9 cellular contexts compared by ENCODE assay signal in the genomic region with DNA sequence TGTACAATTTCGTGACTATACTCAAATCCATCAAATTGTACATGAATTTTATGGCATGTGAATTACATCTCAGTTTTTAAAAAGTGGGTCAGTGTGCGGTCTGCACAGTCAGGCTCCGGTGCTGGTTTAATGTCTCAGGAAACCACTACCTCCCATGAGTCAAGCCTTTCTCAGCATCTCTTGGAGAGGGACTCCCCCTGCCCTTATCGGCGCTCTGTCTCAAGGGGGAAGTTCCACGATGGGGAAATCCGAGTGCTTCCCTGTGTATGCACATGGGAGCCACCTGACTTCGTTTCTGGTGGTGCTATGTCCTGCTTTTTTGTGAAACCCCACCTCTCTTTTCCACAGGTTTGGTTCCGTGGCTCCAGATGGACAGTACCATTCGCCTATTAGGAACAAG.
A peak's percentile ranks its signal among the peaks of the same experiment; 100 is the strongest.
DNase-seq lines count a peak whose midpoint lies in the region; ATAC-seq lines count a peak whose summit lies in the region.
"Had no signal": no experiment of that assay in that cellular context is flagged by ENCODE, and none has a peak within 500 bp of the region (broad histone marks: within the 10 kb centered on the region; RNA-seq: fewer than 3 reads in every experiment).

No MANE protein-coding gene starts in this region.

- DNase-seq in NOMO-1 (lab: John Stamatoyannopoulos, UW; ENCODE audit: unreplicated experiment in 2 of 2) (peak; percentile 27 to 59), NCI-H510A treated with DMSO at 0.1 percent for 48 hours (lab: John Stamatoyannopoulos, UW) (no peak), hippocampal formation (lab: John Stamatoyannopoulos, UW) (no peak), GOT3 (lab: John Stamatoyannopoulos, UW) (no peak), 8988T (no peak)
- peak; percentile 61 for DNase-seq in activated gamma-delta T cell treated with anti-CD3 and anti-CD28 coated beads, Interleukin-2, amount 50 U/mL, for 16 hours (ENCODE audit: low read depth)
- DNase-seq in stimulated activated CD8-positive, alpha-beta memory T cell treated with anti-CD3 and anti-CD28 coated beads, Interleukin-4, amount 100 ng/mL, for 24 hours (ENCODE audit: low read depth) = peak; percentile 43
- DNase-seq: NCI-H1694 treated with DMSO at 0.1 percent for 48 hours had no signal

- peak; percentile 72 for ATAC-seq in GM21447 (IDR thresholded peaks at IDR 0.05; ENCODE audit: unreplicated experiment)

Comparison
In these comparisons a context has a peak if more than half of its experiments do, and no peak if none do; other contexts are left out.
1. DNase-seq: peak in NOMO-1 (2 of 2), activated gamma-delta T cell treated with anti-CD3 and anti-CD28 coated beads, Interleukin-2, amount 50 U/mL, for 16 hours (single experiment) and stimulated activated CD8-positive, alpha-beta memory T cell treated with anti-CD3 and anti-CD28 coated beads, Interleukin-4, amount 100 ng/mL, for 24 hours (single experiment); none in NCI-H510A treated with DMSO at 0.1 percent for 48 hours (single experiment), hippocampal formation (0 of 2), GOT3 (single experiment) and 8988T (single experiment).